Comparison of ENCODE assay signal across 8 cellular contexts in genomic region chr1:101506541-101507164, GRCh38.
DNase-seq lines count a peak whose midpoint lies in the region; ATAC-seq and TF ChIP-seq lines count a peak whose summit lies in the region.

No MANE protein-coding gene starts in this region.

- no peaks in the 10 kb centered on the region for H3K27me3 Mint-ChIP-seq in CD4-positive, alpha-beta T cell
- peaks cover 3% of the 10 kb centered on the region for H3K27me3 Mint-ChIP-seq in activated naive CD4-positive, alpha-beta T cell treated with anti-CD3 and anti-CD28 coated beads, Interleukin-2, amount 10 ng/mL, durations not matched to agents 7 days and 5 days

- H3K4me1 Mint-ChIP-seq in CD4-positive, alpha-beta T cell (ENCODE audit: low read depth) = no peaks in the 10 kb centered on the region
- no peaks in the 10 kb centered on the region for H3K4me1 Mint-ChIP-seq in activated naive CD4-positive, alpha-beta T cell treated with anti-CD3 and anti-CD28 coated beads, Interleukin-2, amount 10 ng/mL, durations not matched to agents 7 days and 5 days

- no peak overlapping the region for H3K27ac Mint-ChIP-seq in CD4-positive, alpha-beta T cell
- no peak overlapping the region for H3K27ac Mint-ChIP-seq in activated naive CD4-positive, alpha-beta T cell treated with anti-CD3 and anti-CD28 coated beads, Interleukin-2, amount 10 ng/mL, durations not matched to agents 7 days and 5 days

- no peaks in the 10 kb centered on the region for H3K9me3 ChIP-seq in CD4-positive, alpha-beta T cell (ENCODE audit: control insufficient read depth, low read length)

- no peaks in the 10 kb centered on the region for H3K27me3 ChIP-seq in CD4-positive, alpha-beta T cell (ENCODE audit: control insufficient read depth, insufficient read depth, low read length)

- peak; percentile 62 for ATAC-seq in CD4-positive, alpha-beta T cell (ENCODE audit: poor library complexity)
- peak; percentile 87 for ATAC-seq in GM18517 (IDR thresholded peaks at IDR 0.05; ENCODE audit: unreplicated experiment)
- ATAC-seq in HG03039 (IDR thresholded peaks at IDR 0.05; ENCODE audit: unreplicated experiment) = peak; percentile 77

- no peak overlapping the region for H3K4me3 Mint-ChIP-seq in CD4-positive, alpha-beta T cell
- no peak overlapping the region for H3K4me3 Mint-ChIP-seq in activated naive CD4-positive, alpha-beta T cell treated with anti-CD3 and anti-CD28 coated beads, Interleukin-2, amount 10 ng/mL, durations not matched to agents 7 days and 5 days

- peak; percentile 92 for TF ChIP-seq CTCF in CD4-positive, alpha-beta T cell (IDR thresholded peaks at IDR 0.05)

- POLR2A ChIA-PET in CD4-positive, alpha-beta T cell (lab: Charles Lee) = no interaction called here

- intact Hi-C loops in CD4-positive, alpha-beta T cell (cut with DNase I, micrococcal nuclease) = no loop called here
- intact Hi-C loops in posterior vena cava (cut with DNase I) = no loop called here

- no peak overlapping the region for H3K27ac ChIP-seq in CD4-positive, alpha-beta T cell (ENCODE audit: low read depth, low read length)

- no peaks in the 10 kb centered on the region for H3K36me3 Mint-ChIP-seq in CD4-positive, alpha-beta T cell (ENCODE audit: low read depth)
- H3K36me3 Mint-ChIP-seq in activated naive CD4-positive, alpha-beta T cell treated with anti-CD3 and anti-CD28 coated beads, Interleukin-2, amount 10 ng/mL, durations not matched to agents 7 days and 5 days = no peaks in the 10 kb centered on the region

- peak in 6 of 10 experiments; percentile 7 to 20 (median 14) for DNase-seq in CD4-positive, alpha-beta T cell
- peak; percentile 57 for DNase-seq in NCI-H748 (lab: John Stamatoyannopoulos, UW; ENCODE audit: unreplicated experiment)
- DNase-seq in activated naive CD4-positive, alpha-beta T cell treated with anti-CD3 and anti-CD28 coated beads, Interleukin-2, amount 10 ng/mL, durations not matched to agents 7 days and 5 days = peak; percentile 58
- peak; percentile 4 for DNase-seq in hepatic stellate cell (ENCODE audit: low spot score)
- peak; percentile 43 to 55 for DNase-seq in stimulated activated CD4-positive, alpha-beta T cell treated with anti-CD3 and anti-CD28 coated beads, Interleukin-2, amount 100 ng/mL, for 48 hours
- no peak for DNase-seq in posterior vena cava (ENCODE audit: low spot score)

- CTCF ChIA-PET in CD4-positive, alpha-beta T cell (lab: Charles Lee) = interaction anchor here (0.8 to 1.7 kb wide), 4 partner anchors 15 to 218 kb away, joined by 3 to 6 read pairs (median 3); no protein-coding TSS in a partner anchor
- CTCF ChIA-PET in activated naive CD4-positive, alpha-beta T cell treated with anti-CD3 and anti-CD28 coated beads, Interleukin-2, amount 10 ng/mL, durations not matched to agents 7 days and 5 days (lab: Charles Lee) = interaction anchor here (0.5 to 2.8 kb wide), 14 partner anchors 10 to 197 kb away, joined by 3 to 20 read pairs (median 4); no protein-coding TSS in a partner anchor

- H3K9me3 Mint-ChIP-seq in CD4-positive, alpha-beta T cell = no peaks in the 10 kb centered on the region
- no peaks in the 10 kb centered on the region for H3K9me3 Mint-ChIP-seq in activated naive CD4-positive, alpha-beta T cell treated with anti-CD3 and anti-CD28 coated beads, Interleukin-2, amount 10 ng/mL, durations not matched to agents 7 days and 5 days
